ENCODE assay signal across 8 cellular contexts in genomic region chr11:67261942-67262681, GRCh38. TPM values are rescaled to one million over a fixed set of nuclear protein-coding genes. Genes with fewer than 3 reads are reported as not detected.
DNase-seq lines count a peak whose midpoint lies in the region; ATAC-seq, FAIRE-seq and TF ChIP-seq lines count a peak whose summit lies in the region.

No MANE protein-coding gene starts in this region.

- H3K9ac ChIP-seq in IMR-90 (ENCODE audit: low read depth, low read length) = no peak overlapping the region

- in situ Hi-C loops in IMR-90 (cut with MboI; ENCODE audit: low sequenced_read_pairs) = loop anchor here (5.0 kb wide), 2 partner anchors 55 to 120 kb away; no protein-coding TSS in a partner anchor

- H4K20me1 ChIP-seq in IMR-90 (ENCODE audit: insufficient read depth, low read length) = peaks cover under 1% of the 10 kb centered on the region; the same call in 1 of the 2 replicates

- 58% methylated on average over 10 of the region's 18 CpGs; no CpG with 5 or more reads in 1 of the 2 experiments for WGBS in IMR-90 (ENCODE audit: extremely low coverage in 2 of 2, insufficient read length in 1 of 2), 2 experiments
- 27 to 51% (median 36%) methylated on average over 18 of the region's 18 CpGs for WGBS in small intestine, 3 donors

- H4K8ac ChIP-seq in IMR-90 (ENCODE audit: low read depth in 2 of 2, low read length in 2 of 2) = peak overlapping the region; percentile 41 to 92; a peak in 2 of 4 replicates

- H3K36me3 Mint-ChIP-seq in activated naive CD8-positive, alpha-beta T cell treated with anti-CD3 and anti-CD28 coated beads, Interleukin-2, amount 50 U/mL, for 24 hours (ENCODE audit: low read depth) = peaks cover 5% of the 10 kb centered on the region

- no peak overlapping the region for H3K56ac ChIP-seq in IMR-90 (ENCODE audit: extremely low read depth, insufficient read depth, low read length)

- H3K27me3 Mint-ChIP-seq in activated naive CD8-positive, alpha-beta T cell treated with anti-CD3 and anti-CD28 coated beads, Interleukin-2, amount 50 U/mL, for 24 hours = peaks cover 2% of the 10 kb centered on the region

- peak overlapping the region; percentile 76 for H3K4me3 Mint-ChIP-seq in activated naive CD8-positive, alpha-beta T cell treated with anti-CD3 and anti-CD28 coated beads, Interleukin-2, amount 50 U/mL, for 24 hours

- FAIRE-seq in urothelium cell line (lab: Jason Lieb, UNC) (no peak), small intestine (lab: Jason Lieb, UNC) (no peak)

- no peak overlapping the region for H3K23ac ChIP-seq in IMR-90 (ENCODE audit: low read depth, low read length)

- no peaks in the 10 kb centered on the region for H3K9me3 Mint-ChIP-seq in activated naive CD8-positive, alpha-beta T cell treated with anti-CD3 and anti-CD28 coated beads, Interleukin-2, amount 50 U/mL, for 24 hours

- H3K4ac ChIP-seq in IMR-90 (ENCODE audit: low read depth, low read length) = no peak overlapping the region

- H3K9me3 ChIP-seq in A673 (ENCODE audit: low read depth, low read length, poor library complexity, severe bottlenecking) = no peaks in the 10 kb centered on the region
- H3K9me3 ChIP-seq in IMR-90 (ENCODE audit: control insufficient read depth, insufficient read depth, low read length) = no peaks in the 10 kb centered on the region
- H3K9me3 ChIP-seq in small intestine (ENCODE audit: control insufficient read depth, low read depth) = no peaks in the 10 kb centered on the region

- no peak overlapping the region for H4K91ac ChIP-seq in IMR-90 (ENCODE audit: insufficient read depth, low read depth, low read length)

- intact Hi-C loops in A673 (cut with micrococcal nuclease; ENCODE audit: unreplicated experiment) (loop anchor here (1.0 to 2.0 kb wide), 2 partner anchors 55 to 121 kb away; no protein-coding TSS in a partner anchor), IMR-90 (cut with micrococcal nuclease) (loop anchor here (1.0 to 2.0 kb wide), 3 partner anchors 27 to 121 kb away; partner anchors contain the start of gene ANKRD13D)

- CTCF ChIA-PET in A673 (lab: Charles Lee) (interaction anchor here (0.6 to 3.2 kb wide), 9 partner anchors 8 to 145 kb away, joined by 3 to 76 read pairs (median 6); no protein-coding TSS in a partner anchor), IMR-90 (lab: Yijun Ruan, JAX) (interaction anchor here (0.9 to 2.2 kb wide), 3 partner anchors 55 to 121 kb away, joined by 4 to 13 read pairs (median 4); no protein-coding TSS in a partner anchor)

- TF ChIP-seq CTCF in A673 (conservative IDR thresholded peaks at IDR 0.05; ENCODE audit: low read depth, low read length) (no peak; the same call in 1 of the 2 replicates), IMR-90 (conservative IDR thresholded peaks at IDR 0.05; ENCODE audit: low read depth, low read length) (no peak)

- peaks cover 0 to 14% of the 10 kb centered on the region in 2 experiments; a peak in 3 of 4 replicates for H3K79me1 ChIP-seq in IMR-90 (ENCODE audit: low read depth in 1 of 2, low read length in 2 of 2)

- peak overlapping the region; percentile 96 for H2AFZ ChIP-seq in IMR-90 (replicated peaks; ENCODE audit: low read length, poor library complexity)

- H3K4me2 ChIP-seq in IMR-90 (ENCODE audit: low read depth, low read length) = no peak overlapping the region

- no peak overlapping the region for H3K18ac ChIP-seq in IMR-90 (ENCODE audit: low read depth, low read length)

- peak overlapping the region; percentile 38 for H3K4me3 ChIP-seq in A673 (ENCODE audit: low read depth, low read length, poor library complexity, severe bottlenecking)
- no peak overlapping the region for H3K4me3 ChIP-seq in IMR-90 (ENCODE audit: insufficient read depth, low read depth, low read length)
- no peak overlapping the region for H3K4me3 ChIP-seq in small intestine (ENCODE audit: low read depth in 1 of 2, low read length in 2 of 2)

- no peak for TF ChIP-seq POLR2A in IMR-90 (IDR thresholded peaks at IDR 0.05; ENCODE audit: low read depth, low read length)

- peak overlapping the region; percentile 17 for H2AK9ac ChIP-seq in IMR-90 (replicated peaks; ENCODE audit: low read depth, low read length, poor library complexity)

- POLR2A ChIA-PET in A673 (lab: Charles Lee; ENCODE audit: low non-redundant PET) = interaction anchor here (0.6 to 0.7 kb wide), 2 partner anchors 368 to 1291 kb away, joined by 3 to 4 read pairs; partner anchors contain the start of gene NUDT8
- POLR2A ChIA-PET in IMR-90 (lab: Charles Lee; ENCODE audit: unreplicated experiment) = interaction anchor here (1.0 kb wide), 1 partner anchor 55 kb away, joined by 7 read pairs; no protein-coding TSS in a partner anchor

- BruUV-seq in A673 (replicated peaks; lab: Mats Ljungman, UMichigan) (no TSS peak), IMR-90 (replicated peaks; lab: Mats Ljungman, UMichigan) (no TSS peak)

- H3K27ac Mint-ChIP-seq in activated naive CD8-positive, alpha-beta T cell treated with anti-CD3 and anti-CD28 coated beads, Interleukin-2, amount 50 U/mL, for 24 hours = peak overlapping the region; percentile 82

- H2BK20ac ChIP-seq in IMR-90 (ENCODE audit: low read depth, low read length) = no peak overlapping the region

- no peak for DNase-seq in A673 (ENCODE audit: low spot score)
- no peak for DNase-seq in IMR-90
- DNase-seq in activated naive CD8-positive, alpha-beta T cell treated with anti-CD3 and anti-CD28 coated beads, Interleukin-2, amount 50 U/mL, for 24 hours = no peak
- peak; percentile 85 for DNase-seq in mesenteric fat pad (ENCODE audit: low spot score)
- DNase-seq in urothelium cell line (ENCODE audit: low spot score) = no peak
- DNase-seq in small intestine = no peak
- DNase-seq in COLO668 (lab: John Stamatoyannopoulos, UW; ENCODE audit: unreplicated experiment) = no peak

- H3K4me1 Mint-ChIP-seq in activated naive CD8-positive, alpha-beta T cell treated with anti-CD3 and anti-CD28 coated beads, Interleukin-2, amount 50 U/mL, for 24 hours = peaks cover 54% of the 10 kb centered on the region

- no peaks in the 10 kb centered on the region for H3K27me3 ChIP-seq in A673 (replicated peaks; ENCODE audit: insufficient read depth, low read depth, low read length, poor library complexity)
- no peaks in the 10 kb centered on the region for H3K27me3 ChIP-seq in IMR-90 (ENCODE audit: control insufficient read depth, insufficient read depth, low read length)
- no peaks in the 10 kb centered on the region for H3K27me3 ChIP-seq in small intestine (ENCODE audit: control insufficient read depth in 2 of 2, insufficient read depth in 2 of 2, low read length in 2 of 2)

- ATAC-seq in IMR-90 (ENCODE audit: low read depth) (no peak), GM18909 (IDR thresholded peaks at IDR 0.05; ENCODE audit: poor library complexity, unreplicated experiment) (no peak)
- no peak for ATAC-seq in activated naive CD8-positive, alpha-beta T cell treated with anti-CD3 and anti-CD28 coated beads, Interleukin-2, amount 50 U/mL, for 24 hours

- H2BK120ac ChIP-seq in IMR-90 (ENCODE audit: low read depth, low read length) = no peak overlapping the region

- no peak overlapping the region for H2BK5ac ChIP-seq in IMR-90 (ENCODE audit: low read depth, low read length, poor library complexity, severe bottlenecking)

- peaks cover 14% of the 10 kb centered on the region; the same call in 1 of the 2 replicates for H3K9me1 ChIP-seq in IMR-90 (ENCODE audit: insufficient read depth, low read length)

- H3K36me3 ChIP-seq in A673 (ENCODE audit: insufficient read depth, low read length, poor library complexity, severe bottlenecking) (no peaks in the 10 kb centered on the region), IMR-90 (ENCODE audit: control insufficient read depth, insufficient read depth, low read length) (peaks cover 2% of the 10 kb centered on the region; the same call in 1 of the 2 replicates), small intestine (ENCODE audit: control insufficient read depth in 2 of 2, insufficient read depth in 2 of 2, low read length in 2 of 2) (no peaks in the 10 kb centered on the region)

- H3K4me1 ChIP-seq in A673 (ENCODE audit: insufficient read depth, low read length, poor library complexity, severe bottlenecking) = peaks cover 22% of the 10 kb centered on the region
- peaks cover 10% of the 10 kb centered on the region for H3K4me1 ChIP-seq in IMR-90 (ENCODE audit: control insufficient read depth, insufficient read depth, low read length)
- H3K4me1 ChIP-seq in small intestine (ENCODE audit: control insufficient read depth in 2 of 2, insufficient read depth in 1 of 2, low read depth in 1 of 2, low read length in 1 of 2) = no peaks in the 10 kb centered on the region

- peak overlapping the region; percentile 33; the same call in 1 of the 2 replicates for H2AK5ac ChIP-seq in IMR-90 (ENCODE audit: low read depth, low read length)

- H4K5ac ChIP-seq in IMR-90 (ENCODE audit: low read depth, low read length) = no peak overlapping the region

- dilution Hi-C loops in IMR-90 (cut with HindIII; ENCODE audit: low sequenced_read_pairs, unreplicated experiment) = no loop called here

- TF ChIP-seq RAD21 in IMR-90 (IDR thresholded peaks at IDR 0.05; ENCODE audit: low read length) = no peak

- no peak overlapping the region for H2BK15ac ChIP-seq in IMR-90 (ENCODE audit: low read depth, low read length)

- H3K27ac ChIP-seq in A673 (ENCODE audit: low read depth, low read length, poor library complexity, severe bottlenecking) (no peak overlapping the region), IMR-90 (ENCODE audit: insufficient read depth, low read length) (no peak overlapping the region), small intestine (ENCODE audit: low read depth in 1 of 2, low read length in 1 of 2) (no peak overlapping the region)

- no peak overlapping the region for H3K14ac ChIP-seq in IMR-90 (replicated peaks; ENCODE audit: low read depth, low read length)

TF ChIP-seq in IMR-90, 13 proteins besides CTCF, POLR2A, EP300 and RAD21 (continues in another document):
- TF ChIP-seq FOS (IDR thresholded peaks at IDR 0.05; ENCODE audit: low read depth, low read length) = no peak

RNA-seq across cellular contexts. Expression of gene GRK2, which starts 4.2 kb away (rescaled TPM):
- 88.6 and 92.6 TPM in 2 replicates for total RNA-seq in A673 (2021)
- 23.9 and 26.7 TPM in 2 replicates for total RNA-seq in IMR-90 (2012; rRNA removed)
- 41.8 and 45.8 TPM in 2 replicates for polyA plus RNA-seq in IMR-90 (2012; rRNA removed)
- 23.5 and 42.3 TPM in 2 replicates for polyA plus RNA-seq in IMR-90 (2012; cell fraction: cytosol; rRNA removed)
- polyA plus RNA-seq in IMR-90 (2012; cell fraction: nucleus; rRNA removed; ENCODE audit: low replicate concordance) = 130 and 275 TPM in 2 replicates
- 60.2 TPM for total RNA-seq in mesenteric fat pad
- polyA plus RNA-seq in small intestine = 100 to 1,000 TPM in 2 of 3 donors, 10 to 100 TPM in 1; 97.4 to 153 (median 106) TPM

RNA-seq across cellular contexts. Expression of gene ANKRD13D, which starts 27.0 kb away (rescaled TPM):
- 94.2 and 101 TPM in 2 replicates for total RNA-seq in A673 (2021)
- total RNA-seq in IMR-90 (2012; rRNA removed) = 7.3 and 8.1 TPM in 2 replicates
- 38.4 and 44.0 TPM in 2 replicates for polyA plus RNA-seq in IMR-90 (2012; rRNA removed)
- 31.2 and 35.3 TPM in 2 replicates for polyA plus RNA-seq in IMR-90 (2012; cell fraction: cytosol; rRNA removed)
- 129 and 331 TPM in 2 replicates for polyA plus RNA-seq in IMR-90 (2012; cell fraction: nucleus; rRNA removed; ENCODE audit: low replicate concordance)
- total RNA-seq in mesenteric fat pad = 42.5 TPM
- 10 to 100 TPM in 2 of 3 donors, 1 to 10 TPM in 1; 7.8 to 24.1 (median 16.2) TPM for polyA plus RNA-seq in small intestine

RNA-seq across cellular contexts. Expression of gene SSH3, which starts 41.2 kb away (rescaled TPM):
- total RNA-seq in A673 (2021) (5.5 and 7.8 TPM in 2 replicates), IMR-90 (2012; rRNA removed) (7.3 and 7.8 TPM in 2 replicates), mesenteric fat pad (19.9 TPM)
- polyA plus RNA-seq in IMR-90 (2012; rRNA removed) (26.7 and 29.2 TPM in 2 replicates), small intestine (10 to 100 TPM; 27.5 to 55.2 (median 29.7) TPM)
- polyA plus RNA-seq in IMR-90 (2012; cell fraction: cytosol; rRNA removed) = 14.4 and 25.5 TPM in 2 replicates
- 83.1 and 197 TPM in 2 replicates for polyA plus RNA-seq in IMR-90 (2012; cell fraction: nucleus; rRNA removed; ENCODE audit: low replicate concordance)
